In the genomic region with DNA sequence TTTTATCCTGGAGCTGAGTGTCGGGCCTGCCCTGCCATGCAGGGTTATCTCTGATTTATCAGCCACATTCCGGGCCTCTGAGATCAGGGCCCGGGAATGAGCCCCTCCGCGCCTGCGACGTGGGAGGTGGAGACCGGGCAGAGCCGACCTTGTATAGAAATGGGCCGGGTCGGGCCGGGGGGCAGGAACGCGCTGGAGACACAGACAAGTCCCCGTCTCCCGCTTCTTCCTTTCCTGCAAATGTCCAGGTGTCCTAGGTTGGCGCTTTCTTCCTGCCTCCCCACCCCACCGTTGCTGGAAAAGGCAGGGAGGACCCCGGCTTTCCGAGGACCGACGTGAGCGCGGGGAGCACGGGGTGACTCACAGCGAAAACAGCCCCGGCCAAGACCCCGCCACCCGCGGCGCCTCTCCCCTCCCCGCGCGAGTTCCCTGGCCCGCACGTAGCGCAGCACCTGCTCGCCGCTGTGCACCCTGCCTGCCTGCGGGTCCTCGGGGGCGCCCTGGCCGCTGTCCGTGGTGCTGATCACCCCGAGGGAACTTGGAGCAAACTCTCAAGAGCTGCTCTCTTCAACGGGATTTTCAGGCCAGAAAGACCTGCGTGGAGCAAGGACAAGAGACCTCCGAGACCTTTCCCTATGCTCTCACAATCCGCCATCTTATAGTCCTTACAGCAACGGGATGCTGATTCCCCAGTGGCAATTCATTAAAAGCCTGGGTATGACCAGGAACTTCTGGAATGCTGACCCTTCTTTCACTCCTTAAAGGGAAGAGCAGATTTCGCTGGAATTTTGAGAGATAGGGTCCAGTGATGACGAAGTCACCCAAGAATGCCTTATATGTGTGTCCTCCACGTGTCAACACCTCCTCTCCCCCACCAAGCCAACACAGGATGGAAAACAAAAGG, we compare ENCODE assay signal across 9 cellular contexts. TPM values are rescaled to one million over a fixed set of nuclear protein-coding genes. Genes with fewer than 3 reads are reported as not detected.
DNase-seq lines count a peak whose midpoint lies in the region; ATAC-seq and TF ChIP-seq lines count a peak whose summit lies in the region.
"Had no signal": no experiment of that assay in that cellular context is flagged by ENCODE, and none has a peak within 500 bp of the region (broad histone marks: within the 10 kb centered on the region; RNA-seq: fewer than 3 reads in every experiment).

No MANE protein-coding gene starts in this region.

- no peaks in the 10 kb centered on the region for H3K36me3 Mint-ChIP-seq in chondrocyte (ENCODE audit: low read depth)

- no peak overlapping the region for H3K4me3 ChIP-seq in BJ (ENCODE audit: low read depth, low read length)
- H3K4me3 ChIP-seq: skin epidermis had no signal

- no peak overlapping the region for H3K27ac Mint-ChIP-seq in chondrocyte (ENCODE audit: unreplicated experiment)

- peaks cover 40% of the 10 kb centered on the region for H3K27me3 Mint-ChIP-seq in chondrocyte (ENCODE audit: low read depth)

- H3K36me3 ChIP-seq in BJ (ENCODE audit: control insufficient read depth, insufficient read depth, low read length), result no peaks in the 10 kb centered on the region

- CTCF ChIA-PET in BJ (lab: Yijun Ruan, JAX), result interaction anchor here (1.8 kb wide), 1 partner anchor 34 kb away, joined by 4 read pairs; no protein-coding TSS in a partner anchor

- H3K27me3 ChIP-seq in BJ (ENCODE audit: control insufficient read depth, insufficient read depth, low read length), result peaks cover 17% of the 10 kb centered on the region

- ATAC-seq in HG03045 (IDR thresholded peaks at IDR 0.05; ENCODE audit: unreplicated experiment) (no peak), HG02870 (IDR thresholded peaks at IDR 0.05; ENCODE audit: unreplicated experiment) (no peak)

- TF ChIP-seq CTCF in BJ (IDR thresholded peaks at IDR 0.05; ENCODE audit: insufficient read depth, low read depth, low read length) (peak; percentile 48), chondrocyte (IDR thresholded peaks at IDR 0.05) (peak; percentile 48)

- no peak for DNase-seq in BJ (ENCODE audit: low read depth)
- DNase-seq in HuH-7 (ENCODE audit: low spot score), result peak; percentile 84
- DNase-seq in activated CD4-positive, CD25-positive, alpha-beta regulatory T cell treated with anti-CD3 and anti-CD28 coated beads, Interleukin-2, amount 50 U/mL, for 16 hours (ENCODE audit: low read depth, low spot score), result peak; percentile 33
- DNase-seq in chondrocyte (ENCODE audit: low spot score), result no peak
- peak; percentile 64 to 73 for DNase-seq in lung microvascular endothelial cell (ENCODE audit: low read depth in 2 of 2)
- peak; percentile 84 for DNase-seq in stimulated activated CD8-positive, alpha-beta memory T cell treated with anti-CD3 and anti-CD28 coated beads, Interleukin-4, amount 100 ng/mL, for 48 hours

- no peaks in the 10 kb centered on the region for H3K4me1 Mint-ChIP-seq in chondrocyte (ENCODE audit: low read depth)

- no peak overlapping the region for H3K4me3 Mint-ChIP-seq in chondrocyte (ENCODE audit: unreplicated experiment)

- POLR2A ChIA-PET in BJ (lab: Charles Lee), result no interaction called here

- H3K9me3 Mint-ChIP-seq in chondrocyte (ENCODE audit: low read depth), result peaks cover 2% of the 10 kb centered on the region

RNA-seq across cellular contexts. Expression of gene NPPB, which starts 0.5 kb away (rescaled TPM):
- 0.12 and 0.38 TPM in 2 replicates for polyA plus RNA-seq in BJ (2011; rRNA removed)
- polyA minus RNA-seq in BJ (2011; rRNA and poly(A)+ RNA removed), result not detected in 2 replicates
- total RNA-seq in chondrocyte (not detected in 3 replicates), lung microvascular endothelial cell (not detected in 2 replicates)

RNA-seq across cellular contexts. Expression of gene NPPA, which starts 11.6 kb away (rescaled TPM):
- not detected in 2 replicates for polyA plus RNA-seq in BJ (2011; rRNA removed)
- polyA minus RNA-seq in BJ (2011; rRNA and poly(A)+ RNA removed), result not detected in 2 replicates
- not detected in 3 replicates for total RNA-seq in chondrocyte
- total RNA-seq in lung microvascular endothelial cell, result 0.60 TPM in 1 of 2 replicates, not detected in the other

RNA-seq across cellular contexts. Expression of gene CLCN6, which starts 53.2 kb away (rescaled TPM):
- polyA plus RNA-seq in BJ (2011; rRNA removed), result 5.4 and 6.1 TPM in 2 replicates
- polyA minus RNA-seq in BJ (2011; rRNA and poly(A)+ RNA removed), result 5.8 and 6.2 TPM in 2 replicates
- 20.7 to 22.2 TPM (median 21.7 TPM) in 3 replicates for total RNA-seq in chondrocyte
- total RNA-seq in lung microvascular endothelial cell, result 5.2 and 7.5 TPM in 2 replicates

RNA-seq across cellular contexts. Expression of gene MTHFR, which starts 53.5 kb away (rescaled TPM):
- polyA plus RNA-seq in BJ (2011; rRNA removed), result 7.5 and 8.4 TPM in 2 replicates
- polyA minus RNA-seq in BJ (2011; rRNA and poly(A)+ RNA removed), result 15.2 and 20.0 TPM in 2 replicates
- total RNA-seq in chondrocyte, result 18.2 to 23.3 TPM (median 22.3 TPM) in 3 replicates
- 25.9 and 35.5 TPM in 2 replicates for total RNA-seq in lung microvascular endothelial cell

Comparison
In these comparisons a context has a peak if more than half of its experiments do, and no peak if none do; other contexts are left out.
1. DNase-seq: peak in HuH-7 (single experiment), activated CD4-positive, CD25-positive, alpha-beta regulatory T cell treated with anti-CD3 and anti-CD28 coated beads, Interleukin-2, amount 50 U/mL, for 16 hours (single experiment), lung microvascular endothelial cell (2 of 2) and stimulated activated CD8-positive, alpha-beta memory T cell treated with anti-CD3 and anti-CD28 coated beads, Interleukin-4, amount 100 ng/mL, for 48 hours (single experiment); none in BJ (single experiment) and chondrocyte (single experiment).